ENCODE assay signal across 1 cellular context in the genomic region with DNA sequence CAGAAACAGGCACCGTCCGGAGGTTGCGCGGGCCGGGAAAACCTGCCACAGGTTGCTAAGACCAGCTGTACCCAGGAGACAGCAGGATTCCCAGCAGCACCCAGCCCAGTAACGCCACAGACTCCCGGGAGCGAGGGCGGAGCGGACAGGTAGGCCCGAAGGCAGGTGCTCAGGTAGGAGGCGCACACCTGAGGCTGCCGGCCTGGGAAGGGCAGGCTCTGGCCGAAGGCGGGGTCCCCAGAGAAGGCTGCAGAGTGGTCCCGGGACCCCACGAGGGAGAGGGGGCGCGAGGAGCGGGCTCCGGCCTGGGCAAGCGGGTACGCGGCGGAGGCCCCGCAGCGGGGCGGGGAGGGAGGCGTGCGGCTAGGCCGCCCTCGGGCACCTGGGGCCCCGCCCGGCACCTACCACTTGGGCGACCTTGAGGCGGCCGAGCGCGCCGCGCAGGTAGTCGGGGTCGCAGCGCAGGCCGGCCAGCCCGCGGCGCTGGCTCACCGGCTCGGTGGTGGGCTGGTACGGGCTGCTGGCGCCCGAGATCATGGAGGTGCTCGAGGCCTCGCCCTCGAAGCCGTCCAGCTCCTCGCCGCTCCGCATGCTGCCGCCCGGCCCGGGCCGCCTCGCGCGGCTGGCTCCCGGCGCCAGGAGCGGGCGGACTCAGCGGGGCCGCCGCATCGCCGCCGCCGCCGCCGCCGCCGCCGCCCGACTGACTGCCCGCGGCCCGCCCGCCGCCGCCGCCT.
TF ChIP-seq lines count a peak whose summit lies in the region.

No MANE protein-coding gene starts in this region.

TF ChIP-seq in endothelial cell of umbilical vein, 7 proteins besides CTCF, POLR2A, EP300 and RAD21 (continued from another document):
- no peak for TF ChIP-seq POLR2AphosphoS5 (IDR thresholded peaks at IDR 0.05; ENCODE audit: insufficient read depth, low read depth, low read length)
TF ChIP-seq in endothelial cell of umbilical vein: peak in this region for 0.
